ENCODE assay signal across 8 cellular contexts in genomic region chr16:20901441-20902112, GRCh38. TPM values are rescaled to one million over a fixed set of nuclear protein-coding genes. Genes with fewer than 3 reads are reported as not detected.
A peak's percentile ranks its signal among the peaks of the same experiment; 100 is the strongest.
DNase-seq lines count a peak whose midpoint lies in the region; ATAC-seq and TF ChIP-seq lines count a peak whose summit lies in the region.

No MANE protein-coding gene starts in this region.

- no peaks in the 10 kb centered on the region for H3K27me3 ChIP-seq in WERI-Rb-1 (ENCODE audit: insufficient read depth, low read depth, severe bottlenecking)
- no peaks in the 10 kb centered on the region for H3K27me3 ChIP-seq in subcutaneous abdominal adipose tissue (ENCODE audit: control insufficient read depth in 5 of 5, insufficient read depth in 4 of 5, low read length in 5 of 5)

- no peaks in the 10 kb centered on the region for H3K27me3 Mint-ChIP-seq in effector memory CD8-positive, alpha-beta T cell

- DNase-seq in AG09309 (ENCODE audit: low read depth) (no peak), M059J (ENCODE audit: low read depth) (peak; percentile 50), WERI-Rb-1 (peak; percentile 20), lung microvascular endothelial cell (ENCODE audit: low read depth in 2 of 2) (peak; percentile 72)
- DNase-seq in effector memory CD8-positive, alpha-beta T cell = peak; percentile 11 to 21 (median 13)

- peaks cover 12 to 86% (median 78%) of the 10 kb centered on the region in 5 donors for H3K4me1 ChIP-seq in subcutaneous abdominal adipose tissue (ENCODE audit: control insufficient read depth in 5 of 5, insufficient read depth in 5 of 5, low read length in 5 of 5)

- H3K9me3 ChIP-seq in WERI-Rb-1 (ENCODE audit: severe bottlenecking) = no peaks in the 10 kb centered on the region
- no peaks in the 10 kb centered on the region for H3K9me3 ChIP-seq in subcutaneous abdominal adipose tissue (ENCODE audit: control insufficient read depth in 5 of 5, low read length in 5 of 5)

- H3K27ac ChIP-seq in WERI-Rb-1 (peak overlapping the region; percentile 98), subcutaneous abdominal adipose tissue (ENCODE audit: low read depth, low read length) (peak overlapping the region; percentile 97)

- H3K4me3 Mint-ChIP-seq in effector memory CD8-positive, alpha-beta T cell = peak overlapping the region; percentile 83 to 90

- peak overlapping the region; percentile 89 to 98 (median 96) for H3K9ac ChIP-seq in subcutaneous abdominal adipose tissue (ENCODE audit: low read length in 5 of 5)

- TF ChIP-seq CTCF in AG09309 (IDR thresholded peaks at IDR 0.05; ENCODE audit: control insufficient read depth, insufficient read depth, low read depth, low read length, missing control alignments) (no peak), WERI-Rb-1 (IDR thresholded peaks at IDR 0.05; ENCODE audit: low read depth, low read length) (no peak)

- H3K36me3 ChIP-seq in WERI-Rb-1 = peaks cover 45% of the 10 kb centered on the region
- peaks cover 3 to 6% (median 6%) of the 10 kb centered on the region in 5 donors for H3K36me3 ChIP-seq in subcutaneous abdominal adipose tissue (ENCODE audit: control insufficient read depth in 5 of 5, insufficient read depth in 5 of 5, low read length in 5 of 5)

- peak; percentile 23 for ATAC-seq in GM18502 (IDR thresholded peaks at IDR 0.05; ENCODE audit: poor library complexity, unreplicated experiment)
- ATAC-seq in effector memory CD8-positive, alpha-beta T cell (replicated peaks) = no peak
- ATAC-seq in GM21367 (IDR thresholded peaks at IDR 0.05; ENCODE audit: unreplicated experiment) = no peak

- no peaks in the 10 kb centered on the region for H3K9me3 Mint-ChIP-seq in effector memory CD8-positive, alpha-beta T cell

- peak overlapping the region; percentile 96 to 99 for H3K27ac Mint-ChIP-seq in effector memory CD8-positive, alpha-beta T cell

- H3K4me3 ChIP-seq in AG09309 (ENCODE audit: control insufficient read depth, low read depth, low read length) (peak overlapping the region; percentile 93), WERI-Rb-1 (ENCODE audit: low read depth, low read length) (peak overlapping the region; percentile 71), subcutaneous abdominal adipose tissue (ENCODE audit: low read depth in 1 of 5, low read length in 5 of 5) (peak overlapping the region; percentile 71 to 94 (median 88))

- H3K4me1 Mint-ChIP-seq in effector memory CD8-positive, alpha-beta T cell (ENCODE audit: low read depth in 2 of 2) = peaks cover 50 to 68% of the 10 kb centered on the region in 2 donors

- peaks cover 28% of the 10 kb centered on the region for H3K36me3 Mint-ChIP-seq in effector memory CD8-positive, alpha-beta T cell (ENCODE audit: insufficient read depth)

RNA-seq across cellular contexts. Expression of gene LYRM1, which starts 1.0 kb away (rescaled TPM):
- total RNA-seq in M059J (2014; rRNA removed; shearing (Covaris generic)) = 33.5 and 45.9 TPM in 2 replicates
- 39.2 and 47.2 TPM in 2 replicates for total RNA-seq in lung microvascular endothelial cell

RNA-seq across cellular contexts. Expression of gene DCUN1D3, which starts 1.4 kb away (rescaled TPM):
- 12.5 and 12.6 TPM in 2 replicates for total RNA-seq in M059J (2014; rRNA removed; shearing (Covaris generic))
- 17.2 and 20.8 TPM in 2 replicates for total RNA-seq in lung microvascular endothelial cell
